2 cellular contexts compared by ENCODE assay signal in the genomic region with DNA sequence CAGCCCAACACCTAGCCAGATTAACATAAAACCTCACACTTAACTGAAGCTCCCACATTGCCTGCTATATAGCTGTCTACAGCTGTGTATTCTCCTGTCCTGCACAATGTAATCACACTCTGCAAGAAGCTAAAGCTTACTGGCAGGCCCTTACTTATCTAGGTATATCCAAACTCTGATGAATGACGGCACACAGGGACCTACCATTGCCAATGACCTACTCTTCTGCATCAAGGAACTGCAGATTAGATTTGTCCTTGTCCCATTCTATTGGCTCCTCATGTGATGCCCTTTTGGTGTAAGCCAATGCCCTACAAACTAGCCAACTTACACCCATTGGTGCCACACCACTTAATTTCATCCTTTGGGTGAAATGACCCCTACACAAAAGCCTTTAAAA.
TF ChIP-seq lines count a peak whose summit lies in the region.

No MANE protein-coding gene starts in this region.

TF ChIP-seq in liver, 16 proteins besides CTCF, POLR2A, EP300 and RAD21:
- TF ChIP-seq, protein P1, sequence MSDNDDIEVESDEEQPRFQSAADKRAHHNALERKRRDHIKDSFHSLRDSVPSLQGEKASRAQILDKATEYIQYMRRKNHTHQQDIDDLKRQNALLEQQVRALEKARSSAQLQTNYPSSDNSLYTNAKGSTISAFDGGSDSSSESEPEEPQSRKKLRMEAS (IDR thresholded peaks at IDR 0.05): no peak
- TF ChIP-seq NR2F2 (IDR thresholded peaks at IDR 0.05): no peak
- TF ChIP-seq, protein P2, sequence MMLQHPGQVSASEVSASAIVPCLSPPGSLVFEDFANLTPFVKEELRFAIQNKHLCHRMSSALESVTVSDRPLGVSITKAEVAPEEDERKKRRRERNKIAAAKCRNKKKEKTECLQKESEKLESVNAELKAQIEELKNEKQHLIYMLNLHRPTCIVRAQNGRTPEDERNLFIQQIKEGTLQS (IDR thresholded peaks at IDR 0.05): no peak
- no peak for TF ChIP-seq FOXA1 (IDR thresholded peaks at IDR 0.05)
- TF ChIP-seq, protein P3, sequence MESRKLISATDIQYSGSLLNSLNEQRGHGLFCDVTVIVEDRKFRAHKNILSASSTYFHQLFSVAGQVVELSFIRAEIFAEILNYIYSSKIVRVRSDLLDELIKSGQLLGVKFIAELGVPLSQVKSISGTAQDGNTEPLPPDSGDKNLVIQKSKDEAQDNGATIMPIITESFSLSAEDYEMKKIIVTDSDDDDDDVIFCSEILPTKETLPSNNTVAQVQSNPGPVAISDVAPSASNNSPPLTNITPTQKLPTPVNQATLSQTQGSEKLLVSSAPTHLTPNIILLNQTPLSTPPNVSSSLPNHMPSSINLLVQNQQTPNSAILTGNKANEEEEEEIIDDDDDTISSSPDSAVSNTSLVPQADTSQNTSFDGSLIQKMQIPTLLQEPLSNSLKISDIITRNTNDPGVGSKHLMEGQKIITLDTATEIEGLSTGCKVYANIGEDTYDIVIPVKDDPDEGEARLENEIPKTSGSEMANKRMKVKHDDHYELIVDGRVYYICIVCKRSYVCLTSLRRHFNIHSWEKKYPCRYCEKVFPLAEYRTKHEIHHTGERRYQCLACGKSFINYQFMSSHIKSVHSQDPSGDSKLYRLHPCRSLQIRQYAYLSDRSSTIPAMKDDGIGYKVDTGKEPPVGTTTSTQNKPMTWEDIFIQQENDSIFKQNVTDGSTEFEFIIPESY (IDR thresholded peaks at IDR 0.05): no peak
- TF ChIP-seq EGR1 (IDR thresholded peaks at IDR 0.05; ENCODE audit: low read depth in 2 of 2): no peak
- TF ChIP-seq, protein P4, sequence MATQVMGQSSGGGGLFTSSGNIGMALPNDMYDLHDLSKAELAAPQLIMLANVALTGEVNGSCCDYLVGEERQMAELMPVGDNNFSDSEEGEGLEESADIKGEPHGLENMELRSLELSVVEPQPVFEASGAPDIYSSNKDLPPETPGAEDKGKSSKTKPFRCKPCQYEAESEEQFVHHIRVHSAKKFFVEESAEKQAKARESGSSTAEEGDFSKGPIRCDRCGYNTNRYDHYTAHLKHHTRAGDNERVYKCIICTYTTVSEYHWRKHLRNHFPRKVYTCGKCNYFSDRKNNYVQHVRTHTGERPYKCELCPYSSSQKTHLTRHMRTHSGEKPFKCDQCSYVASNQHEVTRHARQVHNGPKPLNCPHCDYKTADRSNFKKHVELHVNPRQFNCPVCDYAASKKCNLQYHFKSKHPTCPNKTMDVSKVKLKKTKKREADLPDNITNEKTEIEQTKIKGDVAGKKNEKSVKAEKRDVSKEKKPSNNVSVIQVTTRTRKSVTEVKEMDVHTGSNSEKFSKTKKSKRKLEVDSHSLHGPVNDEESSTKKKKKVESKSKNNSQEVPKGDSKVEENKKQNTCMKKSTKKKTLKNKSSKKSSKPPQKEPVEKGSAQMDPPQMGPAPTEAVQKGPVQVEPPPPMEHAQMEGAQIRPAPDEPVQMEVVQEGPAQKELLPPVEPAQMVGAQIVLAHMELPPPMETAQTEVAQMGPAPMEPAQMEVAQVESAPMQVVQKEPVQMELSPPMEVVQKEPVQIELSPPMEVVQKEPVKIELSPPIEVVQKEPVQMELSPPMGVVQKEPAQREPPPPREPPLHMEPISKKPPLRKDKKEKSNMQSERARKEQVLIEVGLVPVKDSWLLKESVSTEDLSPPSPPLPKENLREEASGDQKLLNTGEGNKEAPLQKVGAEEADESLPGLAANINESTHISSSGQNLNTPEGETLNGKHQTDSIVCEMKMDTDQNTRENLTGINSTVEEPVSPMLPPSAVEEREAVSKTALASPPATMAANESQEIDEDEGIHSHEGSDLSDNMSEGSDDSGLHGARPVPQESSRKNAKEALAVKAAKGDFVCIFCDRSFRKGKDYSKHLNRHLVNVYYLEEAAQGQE (IDR thresholded peaks at IDR 0.05): no peak
- no peak for TF ChIP-seq HNF4A (conservative IDR thresholded peaks at IDR 0.05)
- no peak for TF ChIP-seq FOXA2 (IDR thresholded peaks at IDR 0.05)
- no peak for TF ChIP-seq HNF4G (IDR thresholded peaks at IDR 0.05)
- TF ChIP-seq YY1 (IDR thresholded peaks at IDR 0.05): no peak
- TF ChIP-seq GABPA (IDR thresholded peaks at IDR 0.05 in 1 of 2, conservative IDR thresholded peaks at IDR 0.05 in 1 of 2): no peak
- TF ChIP-seq RXRA (IDR thresholded peaks at IDR 0.05): no peak
- no peak for TF ChIP-seq SP1 (IDR thresholded peaks at IDR 0.05)
- TF ChIP-seq JUND (IDR thresholded peaks at IDR 0.05): no peak
- no peak for TF ChIP-seq TAF1 (conservative IDR thresholded peaks at IDR 0.05)
TF ChIP-seq in liver: peak in this region for 0.

TF ChIP-seq in HepG2, 621 proteins besides CTCF, POLR2A, EP300 and RAD21:
- TF ChIP-seq EHMT2 (IDR thresholded peaks at IDR 0.05; ENCODE audit: borderline replicate concordance, low read depth, low read length): no peak
- no peak for TF ChIP-seq BORCS8-MEF2B (CRISPR knock-in tag; IDR thresholded peaks at IDR 0.05)
- no peak for TF ChIP-seq MIXL1 (CRISPR knock-in tag; IDR thresholded peaks at IDR 0.05)
- TF ChIP-seq, protein P5, sequence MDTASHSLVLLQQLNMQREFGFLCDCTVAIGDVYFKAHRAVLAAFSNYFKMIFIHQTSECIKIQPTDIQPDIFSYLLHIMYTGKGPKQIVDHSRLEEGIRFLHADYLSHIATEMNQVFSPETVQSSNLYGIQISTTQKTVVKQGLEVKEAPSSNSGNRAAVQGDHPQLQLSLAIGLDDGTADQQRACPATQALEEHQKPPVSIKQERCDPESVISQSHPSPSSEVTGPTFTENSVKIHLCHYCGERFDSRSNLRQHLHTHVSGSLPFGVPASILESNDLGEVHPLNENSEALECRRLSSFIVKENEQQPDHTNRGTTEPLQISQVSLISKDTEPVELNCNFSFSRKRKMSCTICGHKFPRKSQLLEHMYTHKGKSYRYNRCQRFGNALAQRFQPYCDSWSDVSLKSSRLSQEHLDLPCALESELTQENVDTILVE (CRISPR knock-in tag; IDR thresholded peaks at IDR 0.05): no peak
- TF ChIP-seq MAFK (conservative IDR thresholded peaks at IDR 0.05 in 1 of 2, IDR thresholded peaks at IDR 0.05 in 1 of 2; ENCODE audit: low read length in 2 of 2): no peak
- TF ChIP-seq ZFP1 (CRISPR knock-in tag; IDR thresholded peaks at IDR 0.05): no peak
- no peak for TF ChIP-seq ZNF816 (CRISPR knock-in tag; IDR thresholded peaks at IDR 0.05; ENCODE audit: borderline replicate concordance)
- no peak for TF ChIP-seq PHF8 (CRISPR knock-in tag; IDR thresholded peaks at IDR 0.05)
- TF ChIP-seq, protein P6, sequence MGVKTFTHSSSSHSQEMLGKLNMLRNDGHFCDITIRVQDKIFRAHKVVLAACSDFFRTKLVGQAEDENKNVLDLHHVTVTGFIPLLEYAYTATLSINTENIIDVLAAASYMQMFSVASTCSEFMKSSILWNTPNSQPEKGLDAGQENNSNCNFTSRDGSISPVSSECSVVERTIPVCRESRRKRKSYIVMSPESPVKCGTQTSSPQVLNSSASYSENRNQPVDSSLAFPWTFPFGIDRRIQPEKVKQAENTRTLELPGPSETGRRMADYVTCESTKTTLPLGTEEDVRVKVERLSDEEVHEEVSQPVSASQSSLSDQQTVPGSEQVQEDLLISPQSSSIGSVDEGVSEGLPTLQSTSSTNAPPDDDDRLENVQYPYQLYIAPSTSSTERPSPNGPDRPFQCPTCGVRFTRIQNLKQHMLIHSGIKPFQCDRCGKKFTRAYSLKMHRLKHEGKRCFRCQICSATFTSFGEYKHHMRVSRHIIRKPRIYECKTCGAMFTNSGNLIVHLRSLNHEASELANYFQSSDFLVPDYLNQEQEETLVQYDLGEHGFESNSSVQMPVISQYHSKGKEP (CRISPR knock-in tag; IDR thresholded peaks at IDR 0.05): no peak
- no peak for TF ChIP-seq MXI1 (IDR thresholded peaks at IDR 0.05; ENCODE audit: borderline replicate concordance, low read depth, low read length)
- TF ChIP-seq, protein P7, sequence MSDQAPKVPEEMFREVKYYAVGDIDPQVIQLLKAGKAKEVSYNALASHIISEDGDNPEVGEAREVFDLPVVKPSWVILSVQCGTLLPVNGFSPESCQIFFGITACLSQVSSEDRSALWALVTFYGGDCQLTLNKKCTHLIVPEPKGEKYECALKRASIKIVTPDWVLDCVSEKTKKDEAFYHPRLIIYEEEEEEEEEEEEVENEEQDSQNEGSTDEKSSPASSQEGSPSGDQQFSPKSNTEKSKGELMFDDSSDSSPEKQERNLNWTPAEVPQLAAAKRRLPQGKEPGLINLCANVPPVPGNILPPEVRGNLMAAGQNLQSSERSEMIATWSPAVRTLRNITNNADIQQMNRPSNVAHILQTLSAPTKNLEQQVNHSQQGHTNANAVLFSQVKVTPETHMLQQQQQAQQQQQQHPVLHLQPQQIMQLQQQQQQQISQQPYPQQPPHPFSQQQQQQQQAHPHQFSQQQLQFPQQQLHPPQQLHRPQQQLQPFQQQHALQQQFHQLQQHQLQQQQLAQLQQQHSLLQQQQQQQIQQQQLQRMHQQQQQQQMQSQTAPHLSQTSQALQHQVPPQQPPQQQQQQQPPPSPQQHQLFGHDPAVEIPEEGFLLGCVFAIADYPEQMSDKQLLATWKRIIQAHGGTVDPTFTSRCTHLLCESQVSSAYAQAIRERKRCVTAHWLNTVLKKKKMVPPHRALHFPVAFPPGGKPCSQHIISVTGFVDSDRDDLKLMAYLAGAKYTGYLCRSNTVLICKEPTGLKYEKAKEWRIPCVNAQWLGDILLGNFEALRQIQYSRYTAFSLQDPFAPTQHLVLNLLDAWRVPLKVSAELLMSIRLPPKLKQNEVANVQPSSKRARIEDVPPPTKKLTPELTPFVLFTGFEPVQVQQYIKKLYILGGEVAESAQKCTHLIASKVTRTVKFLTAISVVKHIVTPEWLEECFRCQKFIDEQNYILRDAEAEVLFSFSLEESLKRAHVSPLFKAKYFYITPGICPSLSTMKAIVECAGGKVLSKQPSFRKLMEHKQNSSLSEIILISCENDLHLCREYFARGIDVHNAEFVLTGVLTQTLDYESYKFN (CRISPR knock-in tag; conservative IDR thresholded peaks at IDR 0.05): no peak
- TF ChIP-seq NCOR1 (IDR thresholded peaks at IDR 0.05; ENCODE audit: borderline replicate concordance, low read length): no peak
- no peak for TF ChIP-seq HNF4A (CRISPR knock-in tag; IDR thresholded peaks at IDR 0.05)
- TF ChIP-seq AGO2 (optimal IDR thresholded peaks at IDR 0.05; ENCODE audit: low read depth, low read length): no peak
- TF ChIP-seq, protein P8, sequence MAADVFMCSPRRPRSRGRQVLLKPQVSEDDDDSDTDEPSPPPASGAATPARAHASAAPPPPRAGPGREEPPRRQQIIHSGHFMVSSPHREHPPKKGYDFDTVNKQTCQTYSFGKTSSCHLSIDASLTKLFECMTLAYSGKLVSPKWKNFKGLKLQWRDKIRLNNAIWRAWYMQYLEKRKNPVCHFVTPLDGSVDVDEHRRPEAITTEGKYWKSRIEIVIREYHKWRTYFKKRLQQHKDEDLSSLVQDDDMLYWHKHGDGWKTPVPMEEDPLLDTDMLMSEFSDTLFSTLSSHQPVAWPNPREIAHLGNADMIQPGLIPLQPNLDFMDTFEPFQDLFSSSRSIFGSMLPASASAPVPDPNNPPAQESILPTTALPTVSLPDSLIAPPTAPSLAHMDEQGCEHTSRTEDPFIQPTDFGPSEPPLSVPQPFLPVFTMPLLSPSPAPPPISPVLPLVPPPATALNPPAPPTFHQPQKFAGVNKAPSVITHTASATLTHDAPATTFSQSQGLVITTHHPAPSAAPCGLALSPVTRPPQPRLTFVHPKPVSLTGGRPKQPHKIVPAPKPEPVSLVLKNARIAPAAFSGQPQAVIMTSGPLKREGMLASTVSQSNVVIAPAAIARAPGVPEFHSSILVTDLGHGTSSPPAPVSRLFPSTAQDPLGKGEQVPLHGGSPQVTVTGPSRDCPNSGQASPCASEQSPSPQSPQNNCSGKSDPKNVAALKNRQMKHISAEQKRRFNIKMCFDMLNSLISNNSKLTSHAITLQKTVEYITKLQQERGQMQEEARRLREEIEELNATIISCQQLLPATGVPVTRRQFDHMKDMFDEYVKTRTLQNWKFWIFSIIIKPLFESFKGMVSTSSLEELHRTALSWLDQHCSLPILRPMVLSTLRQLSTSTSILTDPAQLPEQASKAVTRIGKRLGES (CRISPR knock-in tag; IDR thresholded peaks at IDR 0.05; ENCODE audit: borderline replicate concordance): no peak
- TF ChIP-seq, protein P9, sequence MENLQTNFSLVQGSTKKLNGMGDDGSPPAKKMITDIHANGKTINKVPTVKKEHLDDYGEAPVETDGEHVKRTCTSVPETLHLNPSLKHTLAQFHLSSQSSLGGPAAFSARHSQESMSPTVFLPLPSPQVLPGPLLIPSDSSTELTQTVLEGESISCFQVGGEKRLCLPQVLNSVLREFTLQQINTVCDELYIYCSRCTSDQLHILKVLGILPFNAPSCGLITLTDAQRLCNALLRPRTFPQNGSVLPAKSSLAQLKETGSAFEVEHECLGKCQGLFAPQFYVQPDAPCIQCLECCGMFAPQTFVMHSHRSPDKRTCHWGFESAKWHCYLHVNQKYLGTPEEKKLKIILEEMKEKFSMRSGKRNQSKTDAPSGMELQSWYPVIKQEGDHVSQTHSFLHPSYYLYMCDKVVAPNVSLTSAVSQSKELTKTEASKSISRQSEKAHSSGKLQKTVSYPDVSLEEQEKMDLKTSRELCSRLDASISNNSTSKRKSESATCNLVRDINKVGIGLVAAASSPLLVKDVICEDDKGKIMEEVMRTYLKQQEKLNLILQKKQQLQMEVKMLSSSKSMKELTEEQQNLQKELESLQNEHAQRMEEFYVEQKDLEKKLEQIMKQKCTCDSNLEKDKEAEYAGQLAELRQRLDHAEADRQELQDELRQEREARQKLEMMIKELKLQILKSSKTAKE (CRISPR knock-in tag; IDR thresholded peaks at IDR 0.05; ENCODE audit: borderline replicate concordance): no peak
- TF ChIP-seq ZNF557 (CRISPR knock-in tag; IDR thresholded peaks at IDR 0.05): no peak
- no peak for TF ChIP-seq TOE1 (CRISPR knock-in tag; IDR thresholded peaks at IDR 0.05)
- no peak for TF ChIP-seq SOX6 (IDR thresholded peaks at IDR 0.05)
- TF ChIP-seq SOX6 (CRISPR knock-in tag; IDR thresholded peaks at IDR 0.05): no peak
